ENCODE assay signal across 8 cellular contexts in the genomic region with DNA sequence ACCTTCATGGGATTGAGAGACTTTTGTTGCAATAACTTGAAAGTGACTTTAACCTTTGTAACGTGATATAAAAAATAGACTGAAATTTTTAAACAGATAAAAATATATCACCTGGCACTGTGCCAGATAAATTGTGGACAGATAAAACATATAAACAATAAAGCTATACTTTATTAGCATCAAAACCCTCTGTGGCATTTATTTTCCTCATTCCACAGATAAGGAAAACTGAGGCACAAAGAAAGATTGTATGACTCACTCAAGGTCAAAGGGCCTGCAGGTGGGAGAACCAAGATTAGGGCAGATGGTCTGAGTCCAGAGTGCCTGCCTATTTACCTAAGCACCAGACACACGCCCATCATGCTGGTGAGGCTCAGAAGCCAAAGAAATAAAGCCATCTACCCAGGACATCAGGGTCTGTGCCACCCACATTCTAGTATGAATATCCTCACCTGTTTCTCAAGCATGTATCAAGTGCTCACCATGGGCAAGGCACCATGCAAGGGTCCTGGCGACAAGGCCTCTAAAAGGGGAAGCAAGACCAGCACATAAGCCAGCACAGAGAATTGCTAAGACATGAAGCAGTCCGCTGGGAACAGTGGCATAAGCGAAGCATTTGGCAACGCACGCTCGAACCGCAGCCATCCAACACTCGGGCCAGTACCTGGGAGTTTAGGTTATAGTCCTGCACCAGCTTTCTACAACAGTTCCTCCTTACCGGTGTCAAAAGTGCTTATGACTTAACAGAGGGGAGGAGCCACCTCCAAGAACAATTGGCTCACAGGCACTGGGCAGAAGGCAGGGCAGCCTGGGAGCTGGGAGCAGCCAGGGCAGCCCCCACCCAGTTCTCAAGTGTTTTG. TPM values are rescaled to one million over a fixed set of nuclear protein-coding genes. Genes with fewer than 3 reads are reported as not detected.
DNase-seq lines count a peak whose midpoint lies in the region; ATAC-seq, FAIRE-seq and TF ChIP-seq lines count a peak whose summit lies in the region.

No MANE protein-coding gene starts in this region.

- peak overlapping the region; percentile 22 for H3K27ac ChIP-seq in PC-3 (ENCODE audit: low read length)
- peak overlapping the region; percentile 97 for H3K27ac ChIP-seq in mesodermal cell (ENCODE audit: low read depth, low read length, severe bottlenecking)

- H4K20me1 ChIP-seq in PC-3 (ENCODE audit: low read length): peaks cover 81% of the 10 kb centered on the region

- H3K4me1 ChIP-seq in PC-3 (ENCODE audit: insufficient read depth, low read length) (peaks cover 98% of the 10 kb centered on the region), mesodermal cell (ENCODE audit: control insufficient read depth, insufficient read depth, low read length, poor library complexity, severe bottlenecking) (peaks cover 94% of the 10 kb centered on the region)

- H3K4me1 Mint-ChIP-seq in chondrocyte (ENCODE audit: low read depth): peaks cover 96% of the 10 kb centered on the region

- ATAC-seq in PC-3 (peak; percentile 10; the same call in 1 of the 2 replicates), HG02623 (IDR thresholded peaks at IDR 0.05; ENCODE audit: unreplicated experiment) (no peak)

- peak; percentile 27 for FAIRE-seq in urothelium cell line (lab: Jason Lieb, UNC)

- CTCF ChIA-PET in PC-3 (lab: Charles Lee): interaction anchor here (1.5 kb wide), 1 partner anchor 101 kb away, joined by 5 read pairs; no protein-coding TSS in a partner anchor

- peak; percentile 33 for DNase-seq in activated naive CD4-positive, alpha-beta T cell treated with Interleukin-2 at 50 U/mL for 16 hours
- no peak for DNase-seq in activated naive CD4-positive, alpha-beta T cell treated with anti-CD3 and anti-CD28 coated beads, Interleukin-2, amount 50 U/mL, for 16 hours
- DNase-seq in PC-3: no peak
- no peak for DNase-seq in chondrocyte (ENCODE audit: low spot score)
- peak; percentile 50 for DNase-seq in urothelium cell line (ENCODE audit: low spot score)
- DNase-seq in inferior parietal cortex (ENCODE audit: extremely low spot score): no peak

- peak overlapping the region; percentile 96 for H3K27ac Mint-ChIP-seq in chondrocyte (ENCODE audit: unreplicated experiment)

- no peaks in the 10 kb centered on the region for H3K9me3 ChIP-seq in PC-3 (ENCODE audit: low read length)
- H3K9me3 ChIP-seq in mesodermal cell (ENCODE audit: control insufficient read depth, low read length): no peaks in the 10 kb centered on the region

- peaks cover 16% of the 10 kb centered on the region; the same call in 1 of the 2 replicates for H3K36me3 ChIP-seq in PC-3 (ENCODE audit: low read depth, low read length)
- peaks cover 58% of the 10 kb centered on the region for H3K36me3 ChIP-seq in mesodermal cell (ENCODE audit: control insufficient read depth, insufficient read depth, low read length)

- 71 to 79% methylated on average over 8 to 10 of the region's 11 CpGs for WGBS in mesodermal cell (ENCODE audit: insufficient coverage in 2 of 2), 2 experiments

- intact Hi-C loops in PC-3 (cut with micrococcal nuclease): no loop called here

- H3K4me3 ChIP-seq in PC-3 (ENCODE audit: low read length) (no peak overlapping the region), mesodermal cell (ENCODE audit: extremely low read depth, insufficient read depth, low read length, poor library complexity, severe bottlenecking) (no peak overlapping the region)

- H3K9me2 ChIP-seq in PC-3 (replicated peaks; ENCODE audit: low read length): no peaks in the 10 kb centered on the region

- H3K4me2 ChIP-seq in PC-3 (ENCODE audit: low read length): peak overlapping the region; percentile 46; the same call in 1 of the 2 replicates

- H3K9ac ChIP-seq in PC-3 (ENCODE audit: low read length): no peak overlapping the region

- POLR2A ChIA-PET in PC-3 (lab: Charles Lee; ENCODE audit: unreplicated experiment): interaction anchor here (0.6 kb wide), 2 partner anchors 9 to 15 kb away, joined by 3 to 4 read pairs; no protein-coding TSS in a partner anchor

- no TSS peak for BruUV-seq in PC-3 (replicated peaks; lab: Mats Ljungman, UMichigan)

- H3K27me3 ChIP-seq in PC-3 (ENCODE audit: low read length): no peaks in the 10 kb centered on the region

- no peaks in the 10 kb centered on the region for H3K27me3 Mint-ChIP-seq in chondrocyte (ENCODE audit: low read depth)

- H3F3A ChIP-seq in PC-3 (ENCODE audit: low read length, unreplicated experiment): no peaks in the 10 kb centered on the region

- H2AFZ ChIP-seq in PC-3 (ENCODE audit: low read length): no peak overlapping the region

- H3K36me3 Mint-ChIP-seq in chondrocyte (ENCODE audit: low read depth): peaks cover 10% of the 10 kb centered on the region

- peaks cover 100% of the 10 kb centered on the region for H3K79me2 ChIP-seq in PC-3 (ENCODE audit: low read length)

- no peaks in the 10 kb centered on the region for H3K9me3 Mint-ChIP-seq in chondrocyte (ENCODE audit: low read depth)

- no peak for TF ChIP-seq CTCF in PC-3 (conservative IDR thresholded peaks at IDR 0.05; ENCODE audit: low read depth, low read length)
- no peak for TF ChIP-seq CTCF in chondrocyte (IDR thresholded peaks at IDR 0.05)

- H3K4me3 Mint-ChIP-seq in chondrocyte (ENCODE audit: unreplicated experiment): peak overlapping the region; percentile 64

RNA-seq across cellular contexts. Expression of a gene that starts 17.6 kb away (rescaled TPM):
- total RNA-seq in PC-3 (2014; rRNA removed) (357 and 546 TPM in 2 replicates), chondrocyte (1,046 to 1,908 TPM (median 1,853 TPM) in 3 replicates)
- 360 TPM for polyA plus RNA-seq in mesodermal cell (2013, experiment 1 of 2)
- 289 TPM for polyA plus RNA-seq in mesodermal cell (2013, experiment 2 of 2)

Comparison
In these comparisons a context has a peak if more than half of its experiments do, and no peak if none do; other contexts are left out.
1. DNase-seq: peak in activated naive CD4-positive, alpha-beta T cell treated with Interleukin-2 at 50 U/mL for 16 hours (single experiment) and urothelium cell line (single experiment); none in activated naive CD4-positive, alpha-beta T cell treated with anti-CD3 and anti-CD28 coated beads, Interleukin-2, amount 50 U/mL, for 16 hours (single experiment), PC-3 (single experiment), chondrocyte (single experiment) and inferior parietal cortex (single experiment).